ENCODE assay signal across 27 cellular contexts in the genomic region with DNA sequence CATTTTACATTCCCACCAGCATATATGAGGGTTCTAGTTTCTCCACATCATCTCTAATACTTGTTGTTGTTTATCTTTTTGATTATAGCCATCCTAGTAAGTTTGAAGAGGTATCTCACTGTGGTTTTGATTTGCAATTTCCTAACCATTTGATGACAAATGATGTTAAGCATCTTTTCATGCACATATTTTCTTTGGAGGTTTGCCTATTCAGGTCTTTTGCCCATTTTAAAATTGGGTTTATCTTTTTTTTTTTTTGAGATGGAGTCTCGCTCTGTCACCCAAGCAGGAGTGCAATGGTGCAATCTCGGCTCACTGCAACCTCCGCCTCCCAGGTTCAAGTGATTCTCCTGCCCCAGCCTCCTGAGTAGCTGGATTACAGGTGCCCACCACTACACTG. TPM values are rescaled to one million over a fixed set of nuclear protein-coding genes. Genes with fewer than 3 reads are reported as not detected.
DNase-seq lines count a peak whose midpoint lies in the region; ATAC-seq, FAIRE-seq and TF ChIP-seq lines count a peak whose summit lies in the region.
"Had no signal": no experiment of that assay in that cellular context is flagged by ENCODE, and none has a peak within 500 bp of the region (broad histone marks: within the 10 kb centered on the region; RNA-seq: fewer than 3 reads in every experiment).

No MANE protein-coding gene starts in this region.

- H3K79me2 ChIP-seq in astrocyte (ENCODE audit: insufficient read depth, low read length) = peaks cover 55% of the 10 kb centered on the region

- H3K27ac ChIP-seq in A549 (no peak overlapping the region), astrocyte (ENCODE audit: low read depth, low read length) (no peak overlapping the region)
- H3K27ac ChIP-seq: BLaER1 treated with 17β-estradiol and CSF1 and Interleukin-3, amounts not matched to agents 10 nM and 100 nM; C4-2B had no signal

- peaks cover 16% of the 10 kb centered on the region for H3K36me3 ChIP-seq in astrocyte (ENCODE audit: insufficient read depth, low read length)

- H3K9me3 Mint-ChIP-seq in Calu3 (ENCODE audit: low read depth, unreplicated experiment) = no peaks in the 10 kb centered on the region
- no peaks in the 10 kb centered on the region for H3K9me3 Mint-ChIP-seq in astrocyte (ENCODE audit: unreplicated experiment)
- peaks cover 4% of the 10 kb centered on the region for H3K9me3 Mint-ChIP-seq in neural crest cell
- no peaks in the 10 kb centered on the region for H3K9me3 Mint-ChIP-seq in stimulated activated effector memory CD8-positive, alpha-beta T cell treated with anti-CD3 and anti-CD28 coated beads, Interleukin-12 subunit alpha, Interleukin-12 subunit beta, amount 100 ng/mL, for 72 hours
- H3K9me3 Mint-ChIP-seq: CD4-positive, alpha-beta T cell; CD8-positive, alpha-beta T cell had no signal

- no peaks in the 10 kb centered on the region for H3K27me3 Mint-ChIP-seq in Calu3 (ENCODE audit: unreplicated experiment)
- no peaks in the 10 kb centered on the region for H3K27me3 Mint-ChIP-seq in astrocyte (ENCODE audit: low read depth, unreplicated experiment)
- no peaks in the 10 kb centered on the region for H3K27me3 Mint-ChIP-seq in neural crest cell (ENCODE audit: low read depth)
- H3K27me3 Mint-ChIP-seq: B cell; CD4-positive, alpha-beta T cell had no signal

- CTCF ChIA-PET in A549 (lab: Yijun Ruan, JAX) (interaction anchor here (0.6 to 2.9 kb wide), 8 partner anchors 12 to 70 kb away, joined by 3 to 31 read pairs (median 9); no protein-coding TSS in a partner anchor), Calu3 (lab: Charles Lee) (no interaction called here)

- H3K9me3 ChIP-seq in A549 = peaks cover 4% of the 10 kb centered on the region; the same call in 1 of the 3 replicates
- H3K9me3 ChIP-seq in astrocyte (ENCODE audit: insufficient read depth, low read depth, low read length) = no peaks in the 10 kb centered on the region
- H3K9me3 ChIP-seq: Caco-2 had no signal

- intact Hi-C loops in Calu3 (cut with micrococcal nuclease; ENCODE audit: unreplicated experiment) = no loop called here

- no peak overlapping the region for H3K4me3 ChIP-seq in A549
- H3K4me3 ChIP-seq in astrocyte (ENCODE audit: insufficient read depth, low read depth, low read length) = no peak overlapping the region
- H3K4me3 ChIP-seq: BLaER1 treated with 17β-estradiol and CSF1 and Interleukin-3, amounts not matched to agents 10 nM and 100 nM; GM12878 had no signal

- DNase-seq in A549 (ENCODE audit: low read depth in 1 of 2, low spot score in 1 of 2) = no peak
- no peak for DNase-seq in Calu3
- DNase-seq in astrocyte (ENCODE audit: low read depth) = no peak
- no peak for DNase-seq in neural crest cell (ENCODE audit: low read depth, low spot score)
- no peak for DNase-seq in stimulated activated effector memory CD8-positive, alpha-beta T cell treated with anti-CD3 and anti-CD28 coated beads, Interleukin-12 subunit alpha, Interleukin-12 subunit beta, amount 100 ng/mL, for 72 hours (ENCODE audit: low spot score in 2 of 2)
- DNase-seq: 8988T; AML-193; Caco-2; CD4-positive, alpha-beta T cell; CD8-positive, alpha-beta T cell; DMS 273 treated with DMSO at 0.1 percent for 48 hours; DMS153; DMS53; DMS79; DND-41; EL; GDM1 had no signal

- 94% methylated on average over 3 of the region's 3 CpGs for WGBS in A549 (ENCODE audit: missing lambda C conversion rate)

- no peak for TF ChIP-seq RAD21 in A549 (conservative IDR thresholded peaks at IDR 0.05 in 1 of 2, IDR thresholded peaks at IDR 0.05 in 1 of 2)

- TF ChIP-seq POLR2A in A549 (IDR thresholded peaks at IDR 0.05; ENCODE audit: low read length) = no peak

- TF ChIP-seq EP300 in A549 (IDR thresholded peaks at IDR 0.05) = no peak

- peaks cover 46% of the 10 kb centered on the region for H4K20me1 ChIP-seq in astrocyte (ENCODE audit: insufficient read depth, low read length)

- POLR2A ChIA-PET in A549 (lab: Yijun Ruan, JAX) = no interaction called here

- ATAC-seq in A549 = no peak
- no peak for ATAC-seq in HG02763 (IDR thresholded peaks at IDR 0.05; ENCODE audit: unreplicated experiment)
- no peak for ATAC-seq in HG02571 (IDR thresholded peaks at IDR 0.05; ENCODE audit: unreplicated experiment)
- ATAC-seq in stimulated activated effector memory CD8-positive, alpha-beta T cell treated with anti-CD3 and anti-CD28 coated beads, Interleukin-12 subunit alpha, Interleukin-12 subunit beta, amount 100 ng/mL, for 72 hours = no peak
- ATAC-seq in HG03139 (IDR thresholded peaks at IDR 0.05; ENCODE audit: unreplicated experiment) = no peak
- ATAC-seq: CD8-positive, alpha-beta T cell; GM12878 had no signal

- H3K36me3 Mint-ChIP-seq in Calu3 (ENCODE audit: insufficient read depth, unreplicated experiment) (peaks cover 91% of the 10 kb centered on the region), astrocyte (ENCODE audit: low read depth, unreplicated experiment) (peaks cover 33% of the 10 kb centered on the region), neural crest cell (ENCODE audit: low read depth) (peaks cover 41% of the 10 kb centered on the region)
- peaks cover 93% of the 10 kb centered on the region for H3K36me3 Mint-ChIP-seq in stimulated activated effector memory CD8-positive, alpha-beta T cell treated with anti-CD3 and anti-CD28 coated beads, Interleukin-12 subunit alpha, Interleukin-12 subunit beta, amount 100 ng/mL, for 72 hours

- H3K27me3 ChIP-seq in astrocyte (ENCODE audit: insufficient read depth, low read length) = no peaks in the 10 kb centered on the region
- H3K27me3 ChIP-seq: BLaER1 treated with 17β-estradiol and CSF1 and Interleukin-3, amounts not matched to agents 10 nM and 100 nM had no signal

- H3K4me3 Mint-ChIP-seq in Calu3 (ENCODE audit: low read depth, unreplicated experiment) (no peak overlapping the region), astrocyte (ENCODE audit: unreplicated experiment) (peak overlapping the region; percentile 56), neural crest cell (peak overlapping the region; percentile 54)
- H3K4me3 Mint-ChIP-seq in stimulated activated effector memory CD8-positive, alpha-beta T cell treated with anti-CD3 and anti-CD28 coated beads, Interleukin-12 subunit alpha, Interleukin-12 subunit beta, amount 100 ng/mL, for 72 hours = no peak overlapping the region
- H3K4me3 Mint-ChIP-seq: B cell; CD8-positive, alpha-beta T cell had no signal

- H3K4me1 ChIP-seq in A549 (peaks cover 33% of the 10 kb centered on the region), astrocyte (ENCODE audit: insufficient read depth, low read length) (peaks cover 13% of the 10 kb centered on the region)

- no peak for FAIRE-seq in A549 (lab: Jason Lieb, UNC)
- no peak for FAIRE-seq in astrocyte (lab: Jason Lieb, UNC)
- FAIRE-seq: A204.1, GM12878, GM12892, GM18507 had no signal

- no peak overlapping the region for H3K4me2 ChIP-seq in A549
- no peak overlapping the region for H3K4me2 ChIP-seq in astrocyte (ENCODE audit: low read length)
- H3K4me2 ChIP-seq: BLaER1 treated with 17β-estradiol and CSF1 and Interleukin-3, amounts not matched to agents 10 nM and 100 nM had no signal

- H3K4me1 Mint-ChIP-seq in Calu3 (ENCODE audit: low read depth, unreplicated experiment) (peaks cover 40% of the 10 kb centered on the region), astrocyte (ENCODE audit: low read depth, unreplicated experiment) (peaks cover 23% of the 10 kb centered on the region), neural crest cell (peaks cover 18% of the 10 kb centered on the region)
- peaks cover 48% of the 10 kb centered on the region for H3K4me1 Mint-ChIP-seq in stimulated activated effector memory CD8-positive, alpha-beta T cell treated with anti-CD3 and anti-CD28 coated beads, Interleukin-12 subunit alpha, Interleukin-12 subunit beta, amount 100 ng/mL, for 72 hours

- no peak overlapping the region for H3K9ac ChIP-seq in astrocyte (ENCODE audit: low read length)
- H3K9ac ChIP-seq: BLaER1 treated with 17β-estradiol and CSF1 and Interleukin-3, amounts not matched to agents 10 nM and 100 nM had no signal

- TF ChIP-seq CTCF in A549 (IDR thresholded peaks at IDR 0.05) (no peak), Calu3 (IDR thresholded peaks at IDR 0.05; ENCODE audit: unreplicated experiment) (no peak), astrocyte (IDR thresholded peaks at IDR 0.05; ENCODE audit: insufficient read depth, low read depth, low read length) (no peak), neural crest cell (conservative IDR thresholded peaks at IDR 0.05) (no peak)

- BruUV-seq in Calu3 (replicated peaks; lab: Mats Ljungman, UMichigan) = no TSS peak

- no peak overlapping the region for H2AFZ ChIP-seq in astrocyte (ENCODE audit: low read depth, low read length)

- H3K27ac Mint-ChIP-seq in Calu3 (ENCODE audit: unreplicated experiment) = peak overlapping the region; percentile 23
- no peak overlapping the region for H3K27ac Mint-ChIP-seq in astrocyte (ENCODE audit: unreplicated experiment)
- no peak overlapping the region for H3K27ac Mint-ChIP-seq in neural crest cell (ENCODE audit: unreplicated experiment)
- H3K27ac Mint-ChIP-seq in stimulated activated effector memory CD8-positive, alpha-beta T cell treated with anti-CD3 and anti-CD28 coated beads, Interleukin-12 subunit alpha, Interleukin-12 subunit beta, amount 100 ng/mL, for 72 hours = no peak overlapping the region
- H3K27ac Mint-ChIP-seq: B cell; CD4-positive, alpha-beta T cell; CD8-positive, alpha-beta T cell had no signal

RNA-seq across cellular contexts. Expression of a gene that starts 4.0 kb away (rescaled TPM):
- 222 and 239 TPM in 2 replicates for polyA plus RNA-seq in A549 (2011; rRNA removed)
- 142 and 173 TPM in 2 replicates for polyA plus RNA-seq in A549 (2012; cell fraction: cytosol; rRNA removed)
- 254 and 311 TPM in 2 replicates for polyA plus RNA-seq in A549 (2012; cell fraction: nucleus; rRNA removed)
- 105 to 117 TPM (median 112 TPM) in 3 replicates for polyA plus RNA-seq in A549 (2017; fragmentation: RNase III; extraction: RNeasy Plus Mini Kit Qiagen cat#74134 plus additional on column Dnase treatment)
- polyA minus RNA-seq in A549 (2011; rRNA and poly(A)+ RNA removed) = 186 and 187 TPM in 2 replicates
- total RNA-seq in Calu3 (2022) = 142 and 144 TPM in 2 replicates
- 124 and 138 TPM in 2 replicates for total RNA-seq in astrocyte
- total RNA-seq in neural crest cell = 62.4 and 65.2 TPM in 2 replicates

RNA-seq across cellular contexts. Expression of a gene that starts 31.5 kb away (rescaled TPM):
- polyA plus RNA-seq in A549 (2011; rRNA removed) (210 and 269 TPM in 2 replicates), A549 (2017; fragmentation: RNase III; extraction: RNeasy Plus Mini Kit Qiagen cat#74134 plus additional on column Dnase treatment) (28.4 to 39.8 TPM (median 34.0 TPM) in 3 replicates)
- 56.5 and 79.1 TPM in 2 replicates for polyA plus RNA-seq in A549 (2012; cell fraction: cytosol; rRNA removed)
- 68.7 and 90.7 TPM in 2 replicates for polyA plus RNA-seq in A549 (2012; cell fraction: nucleus; rRNA removed)
- 224 and 268 TPM in 2 replicates for polyA minus RNA-seq in A549 (2011; rRNA and poly(A)+ RNA removed)
- total RNA-seq in Calu3 (2022) (47.2 and 53.0 TPM in 2 replicates), astrocyte (33.0 and 36.9 TPM in 2 replicates), neural crest cell (12.5 and 14.4 TPM in 2 replicates)

RNA-seq across cellular contexts. Expression of a gene that starts 50.3 kb away (rescaled TPM):
- polyA plus RNA-seq in A549 (2011; rRNA removed) = 43.4 and 53.9 TPM in 2 replicates
- 36.6 and 40.3 TPM in 2 replicates for polyA plus RNA-seq in A549 (2012; cell fraction: cytosol; rRNA removed)
- polyA plus RNA-seq in A549 (2012; cell fraction: nucleus; rRNA removed) = 22.8 and 27.9 TPM in 2 replicates
- polyA plus RNA-seq in A549 (2017; fragmentation: RNase III; extraction: RNeasy Plus Mini Kit Qiagen cat#74134 plus additional on column Dnase treatment) = 24.5 to 28.0 TPM (median 27.7 TPM) in 3 replicates
- 79.0 and 91.9 TPM in 2 replicates for polyA minus RNA-seq in A549 (2011; rRNA and poly(A)+ RNA removed)
- 15.0 and 18.7 TPM in 2 replicates for total RNA-seq in Calu3 (2022)
- 40.6 and 44.8 TPM in 2 replicates for total RNA-seq in astrocyte
- total RNA-seq in neural crest cell = 30.4 and 33.3 TPM in 2 replicates

Comparison
In these comparisons a context has a peak if more than half of its experiments do, and no peak if none do; other contexts are left out.
1. H3K4me3 Mint-ChIP-seq: peak in astrocyte (single experiment) and neural crest cell (single experiment); none in Calu3 (single experiment) and stimulated activated effector memory CD8-positive, alpha-beta T cell treated with anti-CD3 and anti-CD28 coated beads, Interleukin-12 subunit alpha, Interleukin-12 subunit beta, amount 100 ng/mL, for 72 hours (single experiment).